10 cellular contexts compared by ENCODE assay signal in the genomic region with DNA sequence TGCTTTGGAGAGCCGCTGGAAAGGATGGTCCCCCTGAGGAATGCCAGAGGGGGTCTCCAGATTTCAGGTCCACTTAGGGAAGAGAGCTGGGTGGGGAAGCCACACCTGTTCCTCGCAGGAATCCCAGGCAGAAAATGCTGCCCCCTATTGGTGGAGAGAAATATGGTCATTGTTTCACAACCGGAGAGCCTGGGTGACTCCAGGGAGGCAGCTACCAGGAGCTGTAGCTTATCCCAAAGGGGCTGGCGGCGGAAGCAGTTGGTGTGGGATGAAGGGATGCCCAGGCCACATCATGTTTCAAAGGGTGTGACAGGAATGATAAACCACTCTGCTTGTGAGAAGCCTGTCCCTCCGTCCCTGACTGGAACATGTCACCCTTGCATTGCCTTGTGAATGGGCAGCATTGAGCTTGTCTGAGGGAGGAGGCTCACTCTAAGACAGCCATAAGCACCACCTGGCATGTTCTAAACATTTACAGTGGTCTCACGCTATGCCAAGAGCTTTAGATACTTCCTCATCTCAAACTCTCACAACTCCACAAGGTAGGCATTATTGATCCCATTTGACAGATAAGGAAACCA. TPM values are rescaled to one million over a fixed set of nuclear protein-coding genes. Genes with fewer than 3 reads are reported as not detected.
A peak's percentile ranks its signal among the peaks of the same experiment; 100 is the strongest.
DNase-seq lines count a peak whose midpoint lies in the region; ATAC-seq, FAIRE-seq and TF ChIP-seq lines count a peak whose summit lies in the region.
"Had no signal": no experiment of that assay in that cellular context is flagged by ENCODE, and none has a peak within 500 bp of the region (broad histone marks: within the 10 kb centered on the region; RNA-seq: fewer than 3 reads in every experiment).

No MANE protein-coding gene starts in this region.

- no peaks in the 10 kb centered on the region for H3K36me3 ChIP-seq in pancreas

- no peaks in the 10 kb centered on the region for H3K27me3 Mint-ChIP-seq in neural crest cell (ENCODE audit: low read depth)

- H3K4me3 ChIP-seq in cardiac fibroblast (replicated peaks in 1 of 2; ENCODE audit: low read depth in 2 of 2, low read length in 2 of 2) (no peak overlapping the region), pancreas (no peak overlapping the region)

- 62 to 64% methylated on average over 7 of the region's 7 CpGs for WGBS in pancreas, 2 donors

- H3K4me1 Mint-ChIP-seq in neural crest cell = no peaks in the 10 kb centered on the region

- no peak overlapping the region for H3K27ac ChIP-seq in pancreas

- DNase-seq in DMS 273 (lab: John Stamatoyannopoulos, UW; ENCODE audit: unreplicated experiment) = peak; percentile 6
- no peak for DNase-seq in DMS 273 treated with DMSO at 0.1 percent for 48 hours (lab: John Stamatoyannopoulos, UW)
- peak; percentile 54 for DNase-seq in HuH-7 (ENCODE audit: low spot score)
- peak in 1 of 2 donors; percentile 4 for DNase-seq in cardiac fibroblast (ENCODE audit: low read depth in 2 of 2)
- no peak for DNase-seq in neural crest cell (ENCODE audit: low read depth, low spot score)
- no peak for DNase-seq in pancreas
- no peak for DNase-seq in NCI-H1694 (lab: John Stamatoyannopoulos, UW)
- DNase-seq: NCI-H1436 treated with DMSO at 0.1 percent for 48 hours had no signal

- H3K9me3 Mint-ChIP-seq in neural crest cell = no peaks in the 10 kb centered on the region

- no peaks in the 10 kb centered on the region for H3K27me3 ChIP-seq in pancreas

- intact Hi-C loops in pancreas (cut with DNase I) = no loop called here

- H3K36me3 Mint-ChIP-seq in neural crest cell (ENCODE audit: low read depth) = no peaks in the 10 kb centered on the region

- H3K27ac Mint-ChIP-seq in neural crest cell (ENCODE audit: unreplicated experiment) = no peak overlapping the region

- H3K4me1 ChIP-seq in pancreas = no peaks in the 10 kb centered on the region

- peak; percentile 60 for TF ChIP-seq CTCF in cardiac fibroblast (IDR thresholded peaks at IDR 0.05; ENCODE audit: low read depth, low read length)
- peak; percentile 56 for TF ChIP-seq CTCF in neural crest cell (conservative IDR thresholded peaks at IDR 0.05)
- peak in 1 of 4 donors; percentile 12 for TF ChIP-seq CTCF in pancreas (IDR thresholded peaks at IDR 0.05)

- no peak for FAIRE-seq in pancreas (lab: Jason Lieb, UNC)
- FAIRE-seq: A204.1 had no signal

- H3K9me3 ChIP-seq in pancreas = no peaks in the 10 kb centered on the region

- no peak overlapping the region for H3K4me3 Mint-ChIP-seq in neural crest cell

- ATAC-seq in pancreas = no peak
- ATAC-seq in HG03565 (IDR thresholded peaks at IDR 0.05; ENCODE audit: unreplicated experiment) = no peak

RNA-seq across cellular contexts. Expression of a gene that starts 34.5 kb away (rescaled TPM):
- 19.8 and 20.4 TPM in 2 replicates for total RNA-seq in neural crest cell
- total RNA-seq in pancreas = 1 to 10 TPM; 6.0 to 9.9 (median 7.8) TPM
- 10 to 100 TPM in 1 of 2 donors, 1 to 10 TPM in 1; 4.4 to 13.5 TPM for polyA plus RNA-seq in pancreas

Comparison
In these comparisons a context has a peak if more than half of its experiments do, and no peak if none do; other contexts are left out.
1. DNase-seq: peak in DMS 273 (single experiment) and HuH-7 (single experiment); none in DMS 273 treated with DMSO at 0.1 percent for 48 hours (single experiment), neural crest cell (single experiment), pancreas (0 of 6) and NCI-H1694 (single experiment).